35 cellular contexts compared by ENCODE assay signal in genomic region chr2:163142618-163143017, GRCh38.
"Had no signal": no experiment of that assay in that cellular context is flagged by ENCODE, and none has a peak within 500 bp of the region (broad histone marks: within the 10 kb centered on the region; RNA-seq: fewer than 3 reads in every experiment).

No MANE protein-coding gene starts in this region.

- H3K9me3 ChIP-seq: MG63 had no signal

- DNase-seq: Karpas-422, Kasumi-1, MG63, MM.1S, MV-4-11, NCI-H1048, NCI-H1092, NCI-H1092 treated with DMSO at 0.1 percent for 48 hours, NCI-H1105, NCI-H1105 treated with DMSO at 0.1 percent for 48 hours, NCI-H1417, NCI-H1417 treated with DMSO at 0.1 percent for 48 hours, NCI-H1436, NCI-H1436 treated with DMSO at 0.1 percent for 48 hours, NCI-H146, NCI-H1694, NCI-H1694 treated with DMSO at 0.1 percent for 48 hours, NCI-H187, NCI-H187 treated with DMSO at 0.1 percent for 48 hours, NCI-H1930, NCI-H2029, NCI-H2029 treated with DMSO at 0.1 percent for 48 hours, NCI-H2081, NCI-H2081 treated with DMSO at 0.1 percent for 48 hours, NCI-H2107, NCI-H2171, NCI-H2171 treated with DMSO at 0.1 percent for 48 hours, NCI-H2227 treated with DMSO at 0.1 percent for 48 hours, NCI-H226, NCI-H345, NCI-H446, NCI-H446 treated with DMSO at 0.1 percent for 48 hours, NCI-H510A, NCI-H510A treated with DMSO at 0.1 percent for 48 hours, NCI-H524 had no signal

- H3K4me3 ChIP-seq: MG63 had no signal

- H3K36me3 ChIP-seq: MG63 had no signal

- H3K27me3 ChIP-seq: MG63 had no signal
